Comparison of ENCODE assay signal across 14 cellular contexts in the genomic region with DNA sequence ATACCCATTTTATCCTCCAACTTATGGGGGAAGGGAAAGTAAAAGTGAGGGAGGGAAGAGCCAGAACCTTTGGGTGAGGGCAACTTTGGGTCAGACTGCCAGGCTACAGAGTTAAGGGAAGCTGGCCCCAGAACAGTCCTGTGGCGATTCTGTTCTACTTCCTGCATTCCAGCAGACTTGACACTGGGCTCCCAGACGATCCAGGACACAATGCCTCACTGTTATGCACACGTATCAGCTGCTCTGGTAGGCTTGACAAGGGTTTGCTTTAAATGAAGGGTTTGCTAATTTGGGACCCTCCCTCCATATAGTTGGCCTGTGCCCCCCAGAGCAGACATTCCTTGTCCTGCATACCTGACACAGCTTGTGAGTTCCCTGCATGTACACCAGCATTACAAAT. TPM values are rescaled to one million over a fixed set of nuclear protein-coding genes. Genes with fewer than 3 reads are reported as not detected.
A peak's percentile ranks its signal among the peaks of the same experiment; 100 is the strongest.
DNase-seq lines count a peak whose midpoint lies in the region; ATAC-seq, FAIRE-seq and TF ChIP-seq lines count a peak whose summit lies in the region.
"Had no signal": no experiment of that assay in that cellular context is flagged by ENCODE, and none has a peak within 500 bp of the region (broad histone marks: within the 10 kb centered on the region; RNA-seq: fewer than 3 reads in every experiment).

No MANE protein-coding gene starts in this region.

- no peaks in the 10 kb centered on the region for H3K79me2 ChIP-seq in HepG2 (ENCODE audit: insufficient read depth, low read length)

- H3K27ac Mint-ChIP-seq in activated naive CD4-positive, alpha-beta T cell treated with anti-CD3 and anti-CD28 coated beads, Interleukin-2, amount 50 U/mL, for 72 hours = peak overlapping the region; percentile 35 to 65
- H3K27ac Mint-ChIP-seq in activated naive CD4-positive, alpha-beta T cell treated with anti-CD3 and anti-CD28 coated beads for 36 hours = no peak overlapping the region
- H3K27ac Mint-ChIP-seq in activated CD4-positive, alpha-beta memory T cell treated with anti-CD3 and anti-CD28 coated beads, Interleukin-2, amount 10 ng/mL, durations not matched to agents 7 days and 5 days = no peak overlapping the region

- H3K9ac ChIP-seq in HepG2 (ENCODE audit: insufficient read depth, low read depth, low read length) = no peak overlapping the region

- ATAC-seq in activated naive CD4-positive, alpha-beta T cell treated with anti-CD3 and anti-CD28 coated beads, Interleukin-2, amount 50 U/mL, for 72 hours = no peak
- ATAC-seq in HepG2 = peak; percentile 51
- no peak for ATAC-seq in GM18858 (IDR thresholded peaks at IDR 0.05; ENCODE audit: unreplicated experiment)
- ATAC-seq: A549 had no signal

- no peaks in the 10 kb centered on the region for H3K9me3 ChIP-seq in HepG2 (ENCODE audit: low read length)
- H3K9me3 ChIP-seq: A549 had no signal

- H3K4me1 ChIP-seq in HepG2 (ENCODE audit: insufficient read depth, low read length) = peaks cover 14% of the 10 kb centered on the region
- H3K4me1 ChIP-seq: A549 had no signal

- WGBS in HepG2 (ENCODE audit: low lambda C conversion rate) = 19% methylated on average over 2 of the region's 3 CpGs

- no TSS peak for BruUV-seq in HepG2 (replicated peaks; lab: Mats Ljungman, UMichigan)

- peak; percentile 51 for FAIRE-seq in HepG2 (lab: Jason Lieb, UNC)
- FAIRE-seq: A549, keratinocyte had no signal

- TF ChIP-seq CTCF in choroid plexus epithelial cell (conservative IDR thresholded peaks at IDR 0.05; ENCODE audit: low read depth, low read length) (no peak), HepG2 (CRISPR knock-in tag; IDR thresholded peaks at IDR 0.05) (no peak)

- TF ChIP-seq RAD21 in HepG2 (CRISPR knock-in tag; IDR thresholded peaks at IDR 0.05) = no peak

- CTCF ChIA-PET in activated naive CD4-positive, alpha-beta T cell treated with anti-CD3 and anti-CD28 coated beads for 36 hours (lab: Charles Lee) = interaction anchor here (0.6 to 1.7 kb wide), 3 partner anchors 10 to 192 kb away, joined by 3 to 5 read pairs (median 4); no protein-coding TSS in a partner anchor
- CTCF ChIA-PET in HepG2 (lab: Yijun Ruan, JAX; ENCODE audit: low intra/inter-chr PET ratio, low total read pairs) = interaction anchor here (1.1 kb wide), 1 partner anchor 30 kb away, joined by 3 read pairs; no protein-coding TSS in a partner anchor
- CTCF ChIA-PET in activated CD4-positive, alpha-beta memory T cell treated with anti-CD3 and anti-CD28 coated beads, Interleukin-2, amount 10 ng/mL, durations not matched to agents 7 days and 5 days (lab: Charles Lee) = interaction anchor here (3.0 kb wide), 1 partner anchor 191 kb away, joined by 10 read pairs; no protein-coding TSS in a partner anchor

- H4K20me1 ChIP-seq in HepG2 (ENCODE audit: insufficient read depth, low read length) = no peaks in the 10 kb centered on the region

- H3K27me3 Mint-ChIP-seq in activated naive CD4-positive, alpha-beta T cell treated with anti-CD3 and anti-CD28 coated beads for 36 hours (ENCODE audit: low read depth) = no peaks in the 10 kb centered on the region
- H3K27me3 Mint-ChIP-seq in activated CD4-positive, alpha-beta memory T cell treated with anti-CD3 and anti-CD28 coated beads, Interleukin-2, amount 10 ng/mL, durations not matched to agents 7 days and 5 days = no peaks in the 10 kb centered on the region

- H3K4me3 ChIP-seq in choroid plexus epithelial cell (ENCODE audit: low read depth, low read length) (no peak overlapping the region), HepG2 (replicated peaks in 1 of 3; ENCODE audit: insufficient read depth in 1 of 3, low read depth in 2 of 3, low read length in 3 of 3) (no peak overlapping the region)
- H3K4me3 ChIP-seq: A549 had no signal

- H3K27me3 ChIP-seq in HepG2 (ENCODE audit: control insufficient read depth in 1 of 2, insufficient read depth in 2 of 2, low read length in 2 of 2) = no peaks in the 10 kb centered on the region

- H3K27ac ChIP-seq in HepG2 (ENCODE audit: extremely low read length, insufficient read depth, low read length) = no peak overlapping the region
- H3K27ac ChIP-seq: A549, VCaP had no signal

- H3K4me2 ChIP-seq in HepG2 (ENCODE audit: low read depth, low read length) = no peak overlapping the region
- H3K4me2 ChIP-seq: A549 had no signal

- H3K36me3 ChIP-seq in HepG2 (replicated peaks in 1 of 2; ENCODE audit: control insufficient read depth in 1 of 2, insufficient read depth in 2 of 2, low read length in 2 of 2) = peaks cover 23 to 82% of the 10 kb centered on the region in 2 experiments

- no peaks in the 10 kb centered on the region for H3K9me3 Mint-ChIP-seq in activated naive CD4-positive, alpha-beta T cell treated with anti-CD3 and anti-CD28 coated beads, Interleukin-2, amount 50 U/mL, for 72 hours
- no peaks in the 10 kb centered on the region for H3K9me3 Mint-ChIP-seq in activated naive CD4-positive, alpha-beta T cell treated with anti-CD3 and anti-CD28 coated beads for 36 hours
- no peaks in the 10 kb centered on the region for H3K9me3 Mint-ChIP-seq in activated CD4-positive, alpha-beta memory T cell treated with anti-CD3 and anti-CD28 coated beads, Interleukin-2, amount 10 ng/mL, durations not matched to agents 7 days and 5 days

- TF ChIP-seq POLR2A in HepG2 (IDR thresholded peaks at IDR 0.05; ENCODE audit: insufficient read depth in 1 of 2, low read depth in 2 of 2, low read length in 2 of 2) = no peak

- TF ChIP-seq EP300 in HepG2 (IDR thresholded peaks at IDR 0.05; ENCODE audit: low read depth in 2 of 2, low read length in 2 of 2) (no peak), HepG2 (CRISPR knock-in tag; IDR thresholded peaks at IDR 0.05; ENCODE audit: borderline replicate concordance) (no peak)

- H3K4me1 Mint-ChIP-seq in activated naive CD4-positive, alpha-beta T cell treated with anti-CD3 and anti-CD28 coated beads for 36 hours (ENCODE audit: low read depth) = peaks cover 3% of the 10 kb centered on the region
- peaks cover 5% of the 10 kb centered on the region for H3K4me1 Mint-ChIP-seq in activated CD4-positive, alpha-beta memory T cell treated with anti-CD3 and anti-CD28 coated beads, Interleukin-2, amount 10 ng/mL, durations not matched to agents 7 days and 5 days

- in situ Hi-C loops in HepG2 (cut with HindIII; ENCODE audit: extremely low pct_ligation_motif_present, low pct_unique_long_range_greater_than_20kb) = no loop called here

- POLR2A ChIA-PET in HepG2 (lab: Yijun Ruan, JAX) = no interaction called here
- POLR2A ChIA-PET in activated CD4-positive, alpha-beta memory T cell treated with anti-CD3 and anti-CD28 coated beads, Interleukin-2, amount 10 ng/mL, durations not matched to agents 7 days and 5 days (lab: Charles Lee) = interaction anchor here (0.9 kb wide), 1 partner anchor 10 kb away, joined by 3 read pairs; no protein-coding TSS in a partner anchor

- H3K4me3 Mint-ChIP-seq in activated naive CD4-positive, alpha-beta T cell treated with anti-CD3 and anti-CD28 coated beads for 36 hours = no peak overlapping the region
- no peak overlapping the region for H3K4me3 Mint-ChIP-seq in activated CD4-positive, alpha-beta memory T cell treated with anti-CD3 and anti-CD28 coated beads, Interleukin-2, amount 10 ng/mL, durations not matched to agents 7 days and 5 days

- DNase-seq in activated naive CD4-positive, alpha-beta T cell treated with anti-CD3 and anti-CD28 coated beads, Interleukin-2, amount 50 U/mL, for 72 hours (ENCODE audit: low spot score in 2 of 2) = no peak
- no peak for DNase-seq in activated naive CD4-positive, alpha-beta T cell treated with anti-CD3 and anti-CD28 coated beads for 36 hours
- peak; percentile 56 for DNase-seq in choroid plexus epithelial cell (ENCODE audit: low read depth)
- peak; percentile 67 for DNase-seq in HepG2 (ENCODE audit: low spot score)
- DNase-seq in superior temporal gyrus (ENCODE audit: extremely low spot score) = peak; percentile 48
- DNase-seq in activated CD4-positive, alpha-beta memory T cell treated with anti-CD3 and anti-CD28 coated beads, Interleukin-2, amount 10 ng/mL, durations not matched to agents 7 days and 5 days = no peak
- no peak for DNase-seq in HT-29 (ENCODE audit: low spot score)
- DNase-seq: activated effector memory CD4-positive, alpha-beta T cell treated with Interleukin-2 at 50 U/mL for 16 hours; NCI-H2081 treated with DMSO at 0.1 percent for 48 hours; stimulated activated CD8-positive, alpha-beta memory T cell treated with anti-CD3 and anti-CD28 coated beads, Interleukin-4, amount 100 ng/mL, for 48 hours had no signal

- peaks cover 0 to 6% of the 10 kb centered on the region in 2 donors for H3K36me3 Mint-ChIP-seq in activated naive CD4-positive, alpha-beta T cell treated with anti-CD3 and anti-CD28 coated beads, Interleukin-2, amount 50 U/mL, for 72 hours
- H3K36me3 Mint-ChIP-seq in activated naive CD4-positive, alpha-beta T cell treated with anti-CD3 and anti-CD28 coated beads for 36 hours (ENCODE audit: low read depth) = peaks cover 14% of the 10 kb centered on the region
- H3K36me3 Mint-ChIP-seq in activated CD4-positive, alpha-beta memory T cell treated with anti-CD3 and anti-CD28 coated beads, Interleukin-2, amount 10 ng/mL, durations not matched to agents 7 days and 5 days (ENCODE audit: low read depth) = peaks cover 42% of the 10 kb centered on the region

- no peak overlapping the region for H2AFZ ChIP-seq in HepG2 (ENCODE audit: low read length)

- intact Hi-C loops in activated naive CD4-positive, alpha-beta T cell treated with anti-CD3 and anti-CD28 coated beads for 36 hours (cut with micrococcal nuclease) = no loop called here
- intact Hi-C loops in HepG2 (cut with micrococcal nuclease; ENCODE audit: unreplicated experiment) = loop anchor here (5.0 kb wide), 1 partner anchor 1639 kb away; no protein-coding TSS in a partner anchor

RNA-seq across cellular contexts. Expression of gene GORASP1, which starts 10.7 kb away (rescaled TPM):
- total RNA-seq in activated naive CD4-positive, alpha-beta T cell treated with anti-CD3 and anti-CD28 coated beads, Interleukin-2, amount 50 U/mL, for 72 hours = 10 to 100 TPM; 19.0 to 22.7 TPM
- 10 to 100 TPM; 19.0 to 21.8 TPM for total RNA-seq in activated naive CD4-positive, alpha-beta T cell treated with anti-CD3 and anti-CD28 coated beads for 36 hours
- 27.0 and 36.4 TPM in 2 replicates for total RNA-seq in HepG2 (2016; rRNA removed; fragmentation: Illumina TruSeq; extraction: Trizol)
- total RNA-seq in HepG2 (2016; cell fraction: cytosol; rRNA removed; fragmentation: Illumina TruSeq; extraction: Trizol; ENCODE audit: low read depth) = 6.2 and 6.3 TPM in 2 replicates
- 24.7 and 34.0 TPM in 2 replicates for total RNA-seq in HepG2 (2016; cell fraction: insoluble cytoplasmic fraction; rRNA removed; fragmentation: Illumina TruSeq; extraction: Trizol)
- total RNA-seq in HepG2 (2016; cell fraction: membrane; rRNA removed; fragmentation: Illumina TruSeq; extraction: Trizol) = 11.1 and 12.7 TPM in 2 replicates
- 42.3 and 46.1 TPM in 2 replicates for total RNA-seq in HepG2 (2016; cell fraction: nucleus; rRNA removed; fragmentation: Illumina TruSeq; extraction: Trizol)
- polyA plus RNA-seq in HepG2 (2011; rRNA removed) = 39.8 and 41.6 TPM in 2 replicates
- polyA plus RNA-seq in HepG2 (2011; cell fraction: cytosol; rRNA removed) = 22.2 and 27.9 TPM in 2 replicates
- 99.2 and 109 TPM in 2 replicates for polyA plus RNA-seq in HepG2 (2011; cell fraction: nucleus; rRNA removed)
- 14.9 and 22.9 TPM in 2 replicates for polyA plus RNA-seq in HepG2 (2012)
- polyA plus RNA-seq in HepG2 (2016; cell fraction: cytosol; fragmentation: Illumina TruSeq; extraction: Trizol; ENCODE audit: low read depth) = 2.9 and 3.2 TPM in 2 replicates
- 28.7 and 29.9 TPM in 2 replicates for polyA plus RNA-seq in HepG2 (2016; cell fraction: insoluble cytoplasmic fraction; fragmentation: Illumina TruSeq; extraction: Trizol; ENCODE audit: low read depth)
- 7.1 and 7.7 TPM in 2 replicates for polyA plus RNA-seq in HepG2 (2016; cell fraction: membrane; fragmentation: Illumina TruSeq; extraction: Trizol; ENCODE audit: low read depth)
- polyA plus RNA-seq in HepG2 (2016; cell fraction: nucleus; fragmentation: Illumina TruSeq; extraction: Trizol; ENCODE audit: insufficient read depth, low read depth) = 59.7 and 73.8 TPM in 2 replicates
- 59.3 and 84.8 TPM in 2 replicates for polyA minus RNA-seq in HepG2 (2011; rRNA and poly(A)+ RNA removed; ENCODE audit: low replicate concordance)
- polyA minus RNA-seq in HepG2 (2011; cell fraction: cytosol; rRNA and poly(A)+ RNA removed) = 13.8 and 14.9 TPM in 2 replicates
- polyA minus RNA-seq in HepG2 (2011; cell fraction: nucleus; rRNA and poly(A)+ RNA removed) = 46.4 and 49.4 TPM in 2 replicates
- 10 to 100 TPM; 52.0 to 53.1 TPM for total RNA-seq in activated CD4-positive, alpha-beta memory T cell treated with anti-CD3 and anti-CD28 coated beads, Interleukin-2, amount 10 ng/mL, durations not matched to agents 7 days and 5 days
- 66.5 and 67.1 TPM in 2 replicates for total RNA-seq in HT-29 (2014; rRNA removed; shearing (Covaris generic))

RNA-seq across cellular contexts. Expression of gene TTC21A, which starts 10.7 kb away (rescaled TPM):
- 1 to 10 TPM; 1.6 to 2.5 TPM for total RNA-seq in activated naive CD4-positive, alpha-beta T cell treated with anti-CD3 and anti-CD28 coated beads, Interleukin-2, amount 50 U/mL, for 72 hours
- 1 to 10 TPM; 1.5 to 1.6 TPM for total RNA-seq in activated naive CD4-positive, alpha-beta T cell treated with anti-CD3 and anti-CD28 coated beads for 36 hours
- 0.31 and 0.39 TPM in 2 replicates for total RNA-seq in HepG2 (2016; rRNA removed; fragmentation: Illumina TruSeq; extraction: Trizol)
- 0.88 TPM in 1 of 2 replicates, not detected in the other for total RNA-seq in HepG2 (2016; cell fraction: cytosol; rRNA removed; fragmentation: Illumina TruSeq; extraction: Trizol; ENCODE audit: low read depth)
- total RNA-seq in HepG2 (2016; cell fraction: insoluble cytoplasmic fraction; rRNA removed; fragmentation: Illumina TruSeq; extraction: Trizol) = 0.26 and 0.36 TPM in 2 replicates
- 0.07 and 0.22 TPM in 2 replicates for total RNA-seq in HepG2 (2016; cell fraction: membrane; rRNA removed; fragmentation: Illumina TruSeq; extraction: Trizol)
- 0.50 and 2.4 TPM in 2 replicates for total RNA-seq in HepG2 (2016; cell fraction: nucleus; rRNA removed; fragmentation: Illumina TruSeq; extraction: Trizol)
- 1.5 and 1.6 TPM in 2 replicates for polyA plus RNA-seq in HepG2 (2011; rRNA removed)
- polyA plus RNA-seq in HepG2 (2011; cell fraction: cytosol; rRNA removed) = 0.27 and 0.48 TPM in 2 replicates
- 4.9 and 6.3 TPM in 2 replicates for polyA plus RNA-seq in HepG2 (2011; cell fraction: nucleus; rRNA removed)
- polyA plus RNA-seq in HepG2 (2012) = 0.63 and 0.74 TPM in 2 replicates
- 0.08 and 0.12 TPM in 2 replicates for polyA plus RNA-seq in HepG2 (2016; cell fraction: cytosol; fragmentation: Illumina TruSeq; extraction: Trizol; ENCODE audit: low read depth)
- polyA plus RNA-seq in HepG2 (2016; cell fraction: insoluble cytoplasmic fraction; fragmentation: Illumina TruSeq; extraction: Trizol; ENCODE audit: low read depth) = 0.25 and 0.41 TPM in 2 replicates
- 0.14 and 0.63 TPM in 2 replicates for polyA plus RNA-seq in HepG2 (2016; cell fraction: membrane; fragmentation: Illumina TruSeq; extraction: Trizol; ENCODE audit: low read depth)
- polyA plus RNA-seq in HepG2 (2016; cell fraction: nucleus; fragmentation: Illumina TruSeq; extraction: Trizol; ENCODE audit: insufficient read depth, low read depth) = 2.2 TPM in 2 replicates
- polyA minus RNA-seq in HepG2 (2011; rRNA and poly(A)+ RNA removed; ENCODE audit: low replicate concordance) = 1.4 and 2.3 TPM in 2 replicates
- 0.53 TPM in 1 of 2 replicates, not detected in the other for polyA minus RNA-seq in HepG2 (2011; cell fraction: cytosol; rRNA and poly(A)+ RNA removed)
- polyA minus RNA-seq in HepG2 (2011; cell fraction: nucleus; rRNA and poly(A)+ RNA removed) = 3.1 and 5.3 TPM in 2 replicates
- total RNA-seq in activated CD4-positive, alpha-beta memory T cell treated with anti-CD3 and anti-CD28 coated beads, Interleukin-2, amount 10 ng/mL, durations not matched to agents 7 days and 5 days = 10 to 100 TPM; 11.2 to 12.1 TPM
- 1.6 and 2.1 TPM in 2 replicates for total RNA-seq in HT-29 (2014; rRNA removed; shearing (Covaris generic))

RNA-seq across cellular contexts. Expression of gene WDR48, which starts 45.0 kb away (rescaled TPM):
- total RNA-seq in activated naive CD4-positive, alpha-beta T cell treated with anti-CD3 and anti-CD28 coated beads, Interleukin-2, amount 50 U/mL, for 72 hours = 10 to 100 TPM; 39.2 to 51.8 TPM
- 10 to 100 TPM; 32.3 to 32.9 TPM for total RNA-seq in activated naive CD4-positive, alpha-beta T cell treated with anti-CD3 and anti-CD28 coated beads for 36 hours
- total RNA-seq in HepG2 (2016; rRNA removed; fragmentation: Illumina TruSeq; extraction: Trizol) = 29.2 and 67.6 TPM in 2 replicates
- total RNA-seq in HepG2 (2016; cell fraction: cytosol; rRNA removed; fragmentation: Illumina TruSeq; extraction: Trizol; ENCODE audit: low read depth) = 3.7 and 4.5 TPM in 2 replicates
- total RNA-seq in HepG2 (2016; cell fraction: insoluble cytoplasmic fraction; rRNA removed; fragmentation: Illumina TruSeq; extraction: Trizol) = 28.4 and 64.0 TPM in 2 replicates
- total RNA-seq in HepG2 (2016; cell fraction: membrane; rRNA removed; fragmentation: Illumina TruSeq; extraction: Trizol) = 11.9 and 14.2 TPM in 2 replicates
- 27.2 and 39.9 TPM in 2 replicates for total RNA-seq in HepG2 (2016; cell fraction: nucleus; rRNA removed; fragmentation: Illumina TruSeq; extraction: Trizol)
- 25.9 and 31.2 TPM in 2 replicates for polyA plus RNA-seq in HepG2 (2011; rRNA removed)
- 11.0 and 18.5 TPM in 2 replicates for polyA plus RNA-seq in HepG2 (2011; cell fraction: cytosol; rRNA removed)
- polyA plus RNA-seq in HepG2 (2011; cell fraction: nucleus; rRNA removed) = 24.5 and 25.2 TPM in 2 replicates
- 30.0 and 35.6 TPM in 2 replicates for polyA plus RNA-seq in HepG2 (2012)
- polyA plus RNA-seq in HepG2 (2016; cell fraction: cytosol; fragmentation: Illumina TruSeq; extraction: Trizol; ENCODE audit: low read depth) = 2.0 and 2.2 TPM in 2 replicates
- 40.6 and 41.7 TPM in 2 replicates for polyA plus RNA-seq in HepG2 (2016; cell fraction: insoluble cytoplasmic fraction; fragmentation: Illumina TruSeq; extraction: Trizol; ENCODE audit: low read depth)
- polyA plus RNA-seq in HepG2 (2016; cell fraction: membrane; fragmentation: Illumina TruSeq; extraction: Trizol; ENCODE audit: low read depth) = 5.0 and 5.6 TPM in 2 replicates
- 24.5 and 26.5 TPM in 2 replicates for polyA plus RNA-seq in HepG2 (2016; cell fraction: nucleus; fragmentation: Illumina TruSeq; extraction: Trizol; ENCODE audit: insufficient read depth, low read depth)
- 15.1 and 21.0 TPM in 2 replicates for polyA minus RNA-seq in HepG2 (2011; rRNA and poly(A)+ RNA removed; ENCODE audit: low replicate concordance)
- 20.9 and 35.2 TPM in 2 replicates for polyA minus RNA-seq in HepG2 (2011; cell fraction: cytosol; rRNA and poly(A)+ RNA removed)
- 67.5 and 78.9 TPM in 2 replicates for polyA minus RNA-seq in HepG2 (2011; cell fraction: nucleus; rRNA and poly(A)+ RNA removed)
- total RNA-seq in activated CD4-positive, alpha-beta memory T cell treated with anti-CD3 and anti-CD28 coated beads, Interleukin-2, amount 10 ng/mL, durations not matched to agents 7 days and 5 days = 10 to 100 TPM; 38.7 to 40.4 TPM
- total RNA-seq in HT-29 (2014; rRNA removed; shearing (Covaris generic)) = 6.0 and 10.1 TPM in 2 replicates

RNA-seq across cellular contexts. Expression of gene SCN11A, which starts 45.0 kb away (rescaled TPM):
- total RNA-seq in activated naive CD4-positive, alpha-beta T cell treated with anti-CD3 and anti-CD28 coated beads, Interleukin-2, amount 50 U/mL, for 72 hours = under 1 TPM; 0.09 to 0.21 TPM
- total RNA-seq in activated naive CD4-positive, alpha-beta T cell treated with anti-CD3 and anti-CD28 coated beads for 36 hours = under 1 TPM; 0.05 TPM
- 0.02 TPM in 1 of 2 replicates, not detected in the other for total RNA-seq in HepG2 (2016; rRNA removed; fragmentation: Illumina TruSeq; extraction: Trizol)
- total RNA-seq in HepG2 (2016; cell fraction: cytosol; rRNA removed; fragmentation: Illumina TruSeq; extraction: Trizol; ENCODE audit: low read depth) = under 0.01 and 0.10 TPM in 2 replicates
- 0.02 TPM in 1 of 2 replicates, not detected in the other for total RNA-seq in HepG2 (2016; cell fraction: insoluble cytoplasmic fraction; rRNA removed; fragmentation: Illumina TruSeq; extraction: Trizol)
- total RNA-seq in HepG2 (2016; cell fraction: membrane; rRNA removed; fragmentation: Illumina TruSeq; extraction: Trizol) = 0.03 and 0.07 TPM in 2 replicates
- total RNA-seq in HepG2 (2016; cell fraction: nucleus; rRNA removed; fragmentation: Illumina TruSeq; extraction: Trizol) = 0.06 TPM in 2 replicates
- polyA plus RNA-seq in HepG2 (2011; rRNA removed) = 0.11 and 0.13 TPM in 2 replicates
- 0.01 and 0.04 TPM in 2 replicates for polyA plus RNA-seq in HepG2 (2011; cell fraction: cytosol; rRNA removed)
- polyA plus RNA-seq in HepG2 (2011; cell fraction: nucleus; rRNA removed) = 0.39 and 0.42 TPM in 2 replicates
- 0.13 and 0.23 TPM in 2 replicates for polyA plus RNA-seq in HepG2 (2012)
- not detected in 2 replicates for polyA plus RNA-seq in HepG2 (2016; cell fraction: cytosol; fragmentation: Illumina TruSeq; extraction: Trizol; ENCODE audit: low read depth)
- polyA plus RNA-seq in HepG2 (2016; cell fraction: insoluble cytoplasmic fraction; fragmentation: Illumina TruSeq; extraction: Trizol; ENCODE audit: low read depth) = not detected in 2 replicates
- polyA plus RNA-seq in HepG2 (2016; cell fraction: membrane; fragmentation: Illumina TruSeq; extraction: Trizol; ENCODE audit: low read depth) = not detected in 2 replicates
- polyA plus RNA-seq in HepG2 (2016; cell fraction: nucleus; fragmentation: Illumina TruSeq; extraction: Trizol; ENCODE audit: insufficient read depth, low read depth) = 0.09 TPM in 1 of 2 replicates, not detected in the other
- 0.02 and 0.08 TPM in 2 replicates for polyA minus RNA-seq in HepG2 (2011; rRNA and poly(A)+ RNA removed; ENCODE audit: low replicate concordance)
- polyA minus RNA-seq in HepG2 (2011; cell fraction: cytosol; rRNA and poly(A)+ RNA removed) = not detected in 2 replicates
- polyA minus RNA-seq in HepG2 (2011; cell fraction: nucleus; rRNA and poly(A)+ RNA removed) = 0.39 and 0.87 TPM in 2 replicates
- total RNA-seq in activated CD4-positive, alpha-beta memory T cell treated with anti-CD3 and anti-CD28 coated beads, Interleukin-2, amount 10 ng/mL, durations not matched to agents 7 days and 5 days = not detected
- not detected in 2 replicates for total RNA-seq in HT-29 (2014; rRNA removed; shearing (Covaris generic))

RNA-seq across cellular contexts. Expression of gene CSRNP1, which starts 56.6 kb away (rescaled TPM):
- total RNA-seq in activated naive CD4-positive, alpha-beta T cell treated with anti-CD3 and anti-CD28 coated beads, Interleukin-2, amount 50 U/mL, for 72 hours = 10 to 100 TPM; 72.9 to 87.1 TPM
- total RNA-seq in activated naive CD4-positive, alpha-beta T cell treated with anti-CD3 and anti-CD28 coated beads for 36 hours = 10 to 100 TPM; 66.5 to 71.0 TPM
- total RNA-seq in HepG2 (2016; rRNA removed; fragmentation: Illumina TruSeq; extraction: Trizol) = 9.3 and 10.8 TPM in 2 replicates
- total RNA-seq in HepG2 (2016; cell fraction: cytosol; rRNA removed; fragmentation: Illumina TruSeq; extraction: Trizol; ENCODE audit: low read depth) = 1.5 and 2.3 TPM in 2 replicates
- 7.4 and 10.8 TPM in 2 replicates for total RNA-seq in HepG2 (2016; cell fraction: insoluble cytoplasmic fraction; rRNA removed; fragmentation: Illumina TruSeq; extraction: Trizol)
- total RNA-seq in HepG2 (2016; cell fraction: membrane; rRNA removed; fragmentation: Illumina TruSeq; extraction: Trizol) = 6.2 TPM in 2 replicates
- total RNA-seq in HepG2 (2016; cell fraction: nucleus; rRNA removed; fragmentation: Illumina TruSeq; extraction: Trizol) = 8.4 and 9.2 TPM in 2 replicates
- 11.3 and 13.1 TPM in 2 replicates for polyA plus RNA-seq in HepG2 (2011; rRNA removed)
- 10.2 and 11.5 TPM in 2 replicates for polyA plus RNA-seq in HepG2 (2011; cell fraction: cytosol; rRNA removed)
- 16.5 and 19.1 TPM in 2 replicates for polyA plus RNA-seq in HepG2 (2011; cell fraction: nucleus; rRNA removed)
- polyA plus RNA-seq in HepG2 (2012) = 7.1 and 11.4 TPM in 2 replicates
- 0.62 and 0.80 TPM in 2 replicates for polyA plus RNA-seq in HepG2 (2016; cell fraction: cytosol; fragmentation: Illumina TruSeq; extraction: Trizol; ENCODE audit: low read depth)
- polyA plus RNA-seq in HepG2 (2016; cell fraction: insoluble cytoplasmic fraction; fragmentation: Illumina TruSeq; extraction: Trizol; ENCODE audit: low read depth) = 5.7 and 6.6 TPM in 2 replicates
- 2.0 and 2.4 TPM in 2 replicates for polyA plus RNA-seq in HepG2 (2016; cell fraction: membrane; fragmentation: Illumina TruSeq; extraction: Trizol; ENCODE audit: low read depth)
- polyA plus RNA-seq in HepG2 (2016; cell fraction: nucleus; fragmentation: Illumina TruSeq; extraction: Trizol; ENCODE audit: insufficient read depth, low read depth) = 11.8 and 12.9 TPM in 2 replicates
- 16.7 and 44.8 TPM in 2 replicates for polyA minus RNA-seq in HepG2 (2011; rRNA and poly(A)+ RNA removed; ENCODE audit: low replicate concordance)
- polyA minus RNA-seq in HepG2 (2011; cell fraction: cytosol; rRNA and poly(A)+ RNA removed) = 13.3 and 14.3 TPM in 2 replicates
- polyA minus RNA-seq in HepG2 (2011; cell fraction: nucleus; rRNA and poly(A)+ RNA removed) = 18.9 and 21.8 TPM in 2 replicates
- total RNA-seq in activated CD4-positive, alpha-beta memory T cell treated with anti-CD3 and anti-CD28 coated beads, Interleukin-2, amount 10 ng/mL, durations not matched to agents 7 days and 5 days = 10 to 100 TPM; 32.5 to 33.2 TPM
- total RNA-seq in HT-29 (2014; rRNA removed; shearing (Covaris generic)) = 53.6 and 55.3 TPM in 2 replicates

Comparison
In these comparisons a context has a peak if more than half of its experiments do, and no peak if none do; other contexts are left out.
1. H3K27ac Mint-ChIP-seq: peak in activated naive CD4-positive, alpha-beta T cell treated with anti-CD3 and anti-CD28 coated beads, Interleukin-2, amount 50 U/mL, for 72 hours (2 of 2); none in activated naive CD4-positive, alpha-beta T cell treated with anti-CD3 and anti-CD28 coated beads for 36 hours (single experiment) and activated CD4-positive, alpha-beta memory T cell treated with anti-CD3 and anti-CD28 coated beads, Interleukin-2, amount 10 ng/mL, durations not matched to agents 7 days and 5 days (single experiment).
2. DNase-seq: peak in choroid plexus epithelial cell (single experiment), HepG2 (single experiment) and superior temporal gyrus (single experiment); none in activated naive CD4-positive, alpha-beta T cell treated with anti-CD3 and anti-CD28 coated beads, Interleukin-2, amount 50 U/mL, for 72 hours (0 of 2), activated naive CD4-positive, alpha-beta T cell treated with anti-CD3 and anti-CD28 coated beads for 36 hours (single experiment), activated CD4-positive, alpha-beta memory T cell treated with anti-CD3 and anti-CD28 coated beads, Interleukin-2, amount 10 ng/mL, durations not matched to agents 7 days and 5 days (single experiment) and HT-29 (single experiment).